In the genomic region with DNA sequence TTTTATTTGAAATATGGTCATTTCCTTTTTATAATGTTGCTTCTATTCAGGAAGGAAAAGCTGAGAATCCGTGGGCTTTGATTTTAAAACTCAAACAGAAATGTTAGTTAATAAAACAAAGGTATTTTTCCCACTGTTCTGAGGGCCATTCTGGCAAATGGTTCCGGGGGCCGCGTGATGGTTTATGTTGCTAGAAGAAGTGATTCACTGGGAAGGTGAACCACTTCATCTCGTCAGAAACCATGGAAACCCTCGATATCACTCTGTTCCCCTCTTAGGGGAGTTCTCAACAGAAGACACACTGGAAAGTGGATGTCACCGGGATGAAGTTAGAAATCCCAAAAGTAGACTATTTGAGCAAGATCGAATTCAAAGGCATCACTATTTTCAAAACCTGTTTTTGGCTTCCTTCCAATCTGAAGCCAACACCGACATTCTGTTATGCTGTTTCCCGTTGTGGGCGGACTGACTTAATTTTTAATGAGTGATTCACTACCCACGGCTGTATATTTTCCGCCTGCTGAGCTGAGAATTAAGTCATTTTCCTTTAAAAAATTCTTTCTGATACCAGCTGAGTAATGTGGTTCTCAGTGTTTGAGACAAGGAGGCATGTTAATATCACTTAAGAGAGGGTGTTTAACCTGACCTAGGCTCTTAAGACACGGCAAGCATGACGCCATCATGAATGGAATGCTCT, we compare ENCODE assay signal across 1 cellular context.
TF ChIP-seq lines count a peak whose summit lies in the region.

No MANE protein-coding gene starts in this region.

TF ChIP-seq in HEK293, 187 proteins besides CTCF, POLR2A, EP300 and RAD21 (continued from another document):
- TF ChIP-seq ZSCAN4 (tag by site-specific recombination; IDR thresholded peaks at IDR 0.05) = no peak
- TF ChIP-seq ZNF600 (tag by site-specific recombination; IDR thresholded peaks at IDR 0.05) = peak; percentile 70
- TF ChIP-seq ZNF629 (tag by site-specific recombination; IDR thresholded peaks at IDR 0.05) = peak; percentile 66
- TF ChIP-seq ZBTB20 (tag by site-specific recombination; IDR thresholded peaks at IDR 0.05) = peak; percentile 58; the same call in 1 of the 2 replicates
- TF ChIP-seq, protein P1, sequence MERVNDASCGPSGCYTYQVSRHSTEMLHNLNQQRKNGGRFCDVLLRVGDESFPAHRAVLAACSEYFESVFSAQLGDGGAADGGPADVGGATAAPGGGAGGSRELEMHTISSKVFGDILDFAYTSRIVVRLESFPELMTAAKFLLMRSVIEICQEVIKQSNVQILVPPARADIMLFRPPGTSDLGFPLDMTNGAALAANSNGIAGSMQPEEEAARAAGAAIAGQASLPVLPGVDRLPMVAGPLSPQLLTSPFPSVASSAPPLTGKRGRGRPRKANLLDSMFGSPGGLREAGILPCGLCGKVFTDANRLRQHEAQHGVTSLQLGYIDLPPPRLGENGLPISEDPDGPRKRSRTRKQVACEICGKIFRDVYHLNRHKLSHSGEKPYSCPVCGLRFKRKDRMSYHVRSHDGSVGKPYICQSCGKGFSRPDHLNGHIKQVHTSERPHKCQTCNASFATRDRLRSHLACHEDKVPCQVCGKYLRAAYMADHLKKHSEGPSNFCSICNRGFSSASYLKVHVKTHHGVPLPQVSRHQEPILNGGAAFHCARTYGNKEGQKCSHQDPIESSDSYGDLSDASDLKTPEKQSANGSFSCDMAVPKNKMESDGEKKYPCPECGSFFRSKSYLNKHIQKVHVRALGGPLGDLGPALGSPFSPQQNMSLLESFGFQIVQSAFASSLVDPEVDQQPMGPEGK (tag by site-specific recombination; IDR thresholded peaks at IDR 0.05) = no peak
- TF ChIP-seq EGR2 (tag by site-specific recombination; IDR thresholded peaks at IDR 0.05; ENCODE audit: low read depth) = 0 out of 2 replicates have a peak, but pooled peaks have one; percentile 18
